In genomic region chr6:142030115-142030619, GRCh38 we compare ENCODE assay signal across 12 cellular contexts.
DNase-seq lines count a peak whose midpoint lies in the region; ATAC-seq and TF ChIP-seq lines count a peak whose summit lies in the region.
"Had no signal": no experiment of that assay in that cellular context is flagged by ENCODE, and none has a peak within 500 bp of the region (broad histone marks: within the 10 kb centered on the region; RNA-seq: fewer than 3 reads in every experiment).

No MANE protein-coding gene starts in this region.

- peaks cover 0 to 26% (median 14%) of the 10 kb centered on the region in 9 donors for H3K9me3 Mint-ChIP-seq in naive thymus-derived CD8-positive, alpha-beta T cell

- H3K27ac Mint-ChIP-seq in naive thymus-derived CD8-positive, alpha-beta T cell = peak overlapping the region in 3 of 10 donors; percentile 42 to 69 (median 63)

- peak; percentile 82 for ATAC-seq in HG02763 (IDR thresholded peaks at IDR 0.05; ENCODE audit: unreplicated experiment)
- ATAC-seq in naive thymus-derived CD8-positive, alpha-beta T cell = peak in 1 of 2 donors; percentile 57
- ATAC-seq in GM21367 (IDR thresholded peaks at IDR 0.05; ENCODE audit: unreplicated experiment) = no peak
- no peak for ATAC-seq in GM19328 (IDR thresholded peaks at IDR 0.05; ENCODE audit: unreplicated experiment)
- ATAC-seq: Right ventricle myocardium inferior had no signal

- H3K27me3 Mint-ChIP-seq in naive thymus-derived CD8-positive, alpha-beta T cell = peaks cover 0 to 5% (median 0%) of the 10 kb centered on the region in 5 donors

- peak overlapping the region; percentile 58 to 89 (median 68) for H3K4me3 Mint-ChIP-seq in naive thymus-derived CD8-positive, alpha-beta T cell

- peaks cover 0 to 3% (median 1%) of the 10 kb centered on the region in 4 donors for H3K4me1 Mint-ChIP-seq in naive thymus-derived CD8-positive, alpha-beta T cell

- POLR2A ChIA-PET in naive thymus-derived CD8-positive, alpha-beta T cell (lab: Charles Lee) = no interaction called here

- H3K36me3 Mint-ChIP-seq in naive thymus-derived CD8-positive, alpha-beta T cell = peaks cover 0 to 4% (median 0%) of the 10 kb centered on the region in 3 donors

- DNase-seq in ELR (ENCODE audit: low read depth) = peak; percentile 78
- peak; percentile 60 to 69 for DNase-seq in cardiac fibroblast (ENCODE audit: low read depth in 2 of 2)
- DNase-seq in naive thymus-derived CD8-positive, alpha-beta T cell = peak in 3 of 10 donors; percentile 2 to 10 (median 3)
- DNase-seq in DMS 273 (lab: John Stamatoyannopoulos, UW; ENCODE audit: unreplicated experiment) = no peak
- DNase-seq in DMS 273 treated with DMSO at 0.1 percent for 48 hours (lab: John Stamatoyannopoulos, UW) = no peak
- DNase-seq: DMS79 treated with DMSO at 0.1 percent for 48 hours, NCI-H146 had no signal

- H3K4me3 ChIP-seq in cardiac fibroblast (replicated peaks in 1 of 2; ENCODE audit: low read depth in 2 of 2, low read length in 2 of 2) = peak overlapping the region; percentile 25 to 38
- H3K4me3 ChIP-seq: tibial nerve had no signal

- TF ChIP-seq CTCF in cardiac fibroblast (IDR thresholded peaks at IDR 0.05; ENCODE audit: low read depth, low read length) = no peak

Comparison
In these comparisons a context has a peak if more than half of its experiments do, and no peak if none do; other contexts are left out.
1. DNase-seq: peak in ELR (single experiment) and cardiac fibroblast (2 of 2); none in DMS 273 (single experiment) and DMS 273 treated with DMSO at 0.1 percent for 48 hours (single experiment).